In the genomic region with DNA sequence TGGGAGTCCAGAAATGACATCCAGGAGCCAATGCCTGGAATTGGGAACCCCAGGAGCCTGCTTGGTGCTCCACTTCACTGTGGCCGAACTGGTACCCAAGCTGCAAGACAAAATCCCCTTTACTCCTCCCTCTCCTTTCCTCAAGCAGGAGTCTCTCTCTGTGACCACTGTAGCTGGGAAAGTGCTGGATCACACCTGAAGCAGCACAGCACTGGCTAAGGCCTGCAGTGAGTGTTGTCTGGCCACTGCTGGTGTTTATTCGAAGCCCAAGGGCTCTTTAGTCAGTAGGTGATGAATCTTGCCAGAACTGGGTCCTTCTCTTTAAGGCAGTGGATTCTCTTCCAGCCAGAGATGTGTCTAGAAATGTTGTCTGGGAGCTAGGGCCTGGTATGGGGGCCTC, we compare ENCODE assay signal across 25 cellular contexts. TPM values are rescaled to one million over a fixed set of nuclear protein-coding genes. Genes with fewer than 3 reads are reported as not detected.
"Had no signal": no experiment of that assay in that cellular context is flagged by ENCODE, and none has a peak within 500 bp of the region (broad histone marks: within the 10 kb centered on the region; RNA-seq: fewer than 3 reads in every experiment).

No MANE protein-coding gene starts in this region.

- H3K27me3 ChIP-seq: esophagus muscularis mucosa, foreskin keratinocyte, heart left ventricle, pancreas, right atrium auricular region, spleen, tibial nerve had no signal

- H3K4me1 Mint-ChIP-seq: activated naive CD4-positive, alpha-beta T cell treated with anti-CD3 and anti-CD28 coated beads, Interleukin-2, amount 50 U/mL, for 24 hours; activated naive CD8-positive, alpha-beta T cell treated with anti-CD3 and anti-CD28 coated beads, Interleukin-2, amount 50 U/mL, for 24 hours had no signal

- H3K4me3 ChIP-seq: esophagus muscularis mucosa, heart left ventricle, mucosa of descending colon, pancreas, right atrium auricular region, spleen, tibial nerve had no signal

- H3K27ac ChIP-seq: esophagus muscularis mucosa, foreskin keratinocyte, heart left ventricle, pancreas, psoas muscle, right atrium auricular region, spleen, tibial nerve had no signal

- H3K9me3 ChIP-seq: esophagus muscularis mucosa, mucosa of descending colon, pancreas, psoas muscle, right atrium auricular region had no signal

- H3K36me3 ChIP-seq: esophagus muscularis mucosa, heart left ventricle, pancreas, right atrium auricular region, spleen had no signal

- ATAC-seq: activated naive CD8-positive, alpha-beta T cell treated with anti-CD3 and anti-CD28 coated beads, Interleukin-2, amount 50 U/mL, for 24 hours; foreskin keratinocyte; mucosa of descending colon; pancreas had no signal

- H3K4me3 Mint-ChIP-seq: activated CD4-positive, alpha-beta memory T cell treated with anti-CD3 and anti-CD28 coated beads for 36 hours; activated naive CD4-positive, alpha-beta T cell treated with anti-CD3 and anti-CD28 coated beads, Interleukin-2, amount 50 U/mL, for 24 hours; activated naive CD8-positive, alpha-beta T cell treated with anti-CD3 and anti-CD28 coated beads, Interleukin-2, amount 50 U/mL, for 24 hours; dendritic cell treated with granulocyte-macrophage colony-stimulating factor and Interleukin-4, amounts not matched to agents 40 ng/mL and 50 ng/mL, for 4 days; nephron had no signal

- H3K27ac Mint-ChIP-seq: activated CD4-positive, alpha-beta memory T cell treated with anti-CD3 and anti-CD28 coated beads for 36 hours; activated naive CD4-positive, alpha-beta T cell treated with anti-CD3 and anti-CD28 coated beads, Interleukin-2, amount 50 U/mL, for 24 hours; activated naive CD8-positive, alpha-beta T cell treated with anti-CD3 and anti-CD28 coated beads, Interleukin-2, amount 50 U/mL, for 24 hours; activated T-helper 2 cell treated with anti-CD3 and anti-CD28 coated beads, Interferon-gamma antibody, Interleukin-2, Interleukin-4, amounts not matched to agents 10 μg/mL and 5 μg/mL and 100 μg/mL, durations not matched to agents 14 hours and 24 hours and 36 hours; dendritic cell treated with granulocyte-macrophage colony-stimulating factor and Interleukin-4, amounts not matched to agents 40 ng/mL and 50 ng/mL, for 4 days; nephron had no signal

- H3K9me3 Mint-ChIP-seq: activated naive CD4-positive, alpha-beta T cell treated with anti-CD3 and anti-CD28 coated beads, Interleukin-2, amount 50 U/mL, for 24 hours; activated naive CD8-positive, alpha-beta T cell treated with anti-CD3 and anti-CD28 coated beads, Interleukin-2, amount 50 U/mL, for 24 hours; activated T-helper 2 cell treated with anti-CD3 and anti-CD28 coated beads, Interferon-gamma antibody, Interleukin-2, Interleukin-4, amounts not matched to agents 10 μg/mL and 5 μg/mL and 100 μg/mL, durations not matched to agents 14 hours and 24 hours and 36 hours had no signal

- DNase-seq: activated CD4-positive, alpha-beta memory T cell treated with anti-CD3 and anti-CD28 coated beads for 36 hours; activated CD4-positive, alpha-beta T cell treated with anti-CD3 and anti-CD28 coated beads for 48 hours; activated CD4-positive, CD25-positive, alpha-beta regulatory T cell; activated naive CD8-positive, alpha-beta T cell treated with anti-CD3 and anti-CD28 coated beads, Interleukin-2, amount 50 U/mL, for 24 hours; activated T-cell treated with anti-CD3 and anti-CD28 coated beads, Interleukin-2, amount 50 U/mL, for 48 hours; amygdala; caudate nucleus; foreskin keratinocyte; heart left ventricle; left ventricle myocardium superior; mucosa of descending colon; nucleus accumbens; pancreas; psoas muscle; spleen; stimulated activated naive CD4-positive, alpha-beta T cell treated with Interleukin-2 at 50 U/mL for 16 hours had no signal

- H3K36me3 Mint-ChIP-seq: activated naive CD4-positive, alpha-beta T cell treated with anti-CD3 and anti-CD28 coated beads, Interleukin-2, amount 50 U/mL, for 24 hours had no signal

- H3K4me1 ChIP-seq: esophagus muscularis mucosa, foreskin keratinocyte, pancreas, right atrium auricular region, spleen, tibial nerve had no signal

- FAIRE-seq: pancreas, urothelium cell line had no signal

- H3K27me3 Mint-ChIP-seq: activated naive CD8-positive, alpha-beta T cell treated with anti-CD3 and anti-CD28 coated beads, Interleukin-2, amount 50 U/mL, for 24 hours had no signal

RNA-seq across cellular contexts. Expression of a gene that starts 26.4 kb away (rescaled TPM):
- total RNA-seq: activated CD4-positive, alpha-beta memory T cell treated with anti-CD3 and anti-CD28 coated beads for 36 hours; activated T-helper 2 cell treated with anti-CD3 and anti-CD28 coated beads, Interferon-gamma antibody, Interleukin-2, Interleukin-4, amounts not matched to agents 10 μg/mL and 5 μg/mL and 100 μg/mL, durations not matched to agents 14 hours and 24 hours and 36 hours; esophagus muscularis mucosa; left ventricle myocardium superior; mesenteric fat pad; pancreas; psoas muscle; right atrium auricular region had no signal
- polyA plus RNA-seq: foreskin keratinocyte, heart left ventricle, pancreas had no signal
